ENCODE assay signal across 17 cellular contexts in the genomic region with DNA sequence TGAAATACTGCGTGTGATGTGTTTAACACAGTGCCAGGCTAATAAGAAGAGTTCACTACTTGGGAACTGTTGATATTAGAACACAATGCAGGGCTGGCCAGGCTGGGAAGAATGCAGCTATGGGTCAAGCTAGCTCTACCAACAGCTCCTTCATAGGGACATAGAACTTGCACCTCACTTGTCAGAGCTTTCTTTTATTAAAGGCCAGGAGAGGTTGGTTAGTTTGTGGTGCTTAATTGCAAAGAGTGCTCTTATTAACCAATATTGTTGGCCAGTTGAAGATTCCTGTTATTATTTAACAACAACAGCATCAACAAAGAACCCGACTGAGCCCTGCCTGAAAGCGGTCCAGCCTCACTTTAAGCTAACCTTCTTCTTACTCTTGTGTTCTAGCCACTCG. TPM values are rescaled to one million over a fixed set of nuclear protein-coding genes. Genes with fewer than 3 reads are reported as not detected.
A peak's percentile ranks its signal among the peaks of the same experiment; 100 is the strongest.
DNase-seq lines count a peak whose midpoint lies in the region; ATAC-seq, FAIRE-seq and TF ChIP-seq lines count a peak whose summit lies in the region.
"Had no signal": no experiment of that assay in that cellular context is flagged by ENCODE, and none has a peak within 500 bp of the region (broad histone marks: within the 10 kb centered on the region; RNA-seq: fewer than 3 reads in every experiment).

No MANE protein-coding gene starts in this region.

- WGBS in HepG2 (ENCODE audit: low lambda C conversion rate), result 51% methylated on average over 4 of the region's 4 CpGs
- 68% methylated on average over 4 of the region's 4 CpGs for WGBS in right lobe of liver (ENCODE audit: insufficient coverage, low coverage, low lambda C conversion rate, missing lambda C conversion rate)
- WGBS in hepatocyte (ENCODE audit: low lambda C conversion rate, missing lambda C conversion rate), result 52% methylated on average over 4 of the region's 4 CpGs

- no peaks in the 10 kb centered on the region for H3K27me3 ChIP-seq in HepG2 (ENCODE audit: control insufficient read depth in 1 of 2, insufficient read depth in 2 of 2, low read length in 2 of 2)
- no peaks in the 10 kb centered on the region for H3K27me3 ChIP-seq in right lobe of liver
- no peaks in the 10 kb centered on the region for H3K27me3 ChIP-seq in hepatocyte
- H3K27me3 ChIP-seq: BLaER1 treated with 17β-estradiol and CSF1 and Interleukin-3, amounts not matched to agents 10 nM and 100 nM had no signal

- TF ChIP-seq RAD21 in HepG2 (CRISPR knock-in tag; IDR thresholded peaks at IDR 0.05), result no peak

- H3K79me2 ChIP-seq in HepG2 (ENCODE audit: insufficient read depth, low read length), result no peaks in the 10 kb centered on the region
- no peaks in the 10 kb centered on the region for H3K79me2 ChIP-seq in hepatocyte

- no peak overlapping the region for H3K9ac ChIP-seq in HepG2 (ENCODE audit: insufficient read depth, low read depth, low read length)
- H3K9ac ChIP-seq: BLaER1 treated with 17β-estradiol and CSF1 and Interleukin-3, amounts not matched to agents 10 nM and 100 nM had no signal

- H3K4me3 ChIP-seq in HepG2 (replicated peaks in 1 of 3; ENCODE audit: insufficient read depth in 1 of 3, low read depth in 2 of 3, low read length in 3 of 3) (no peak overlapping the region), right lobe of liver (no peak overlapping the region), hepatocyte (no peak overlapping the region)
- H3K4me3 ChIP-seq: BLaER1 treated with 17β-estradiol and CSF1 and Interleukin-3, amounts not matched to agents 10 nM and 100 nM; GM12878; HAP-1; K562 had no signal

- TF ChIP-seq EP300 in HepG2 (IDR thresholded peaks at IDR 0.05; ENCODE audit: low read depth in 2 of 2, low read length in 2 of 2) (no peak), HepG2 (CRISPR knock-in tag; IDR thresholded peaks at IDR 0.05; ENCODE audit: borderline replicate concordance) (no peak)

- H3K4me2 ChIP-seq in HepG2 (ENCODE audit: low read depth, low read length), result no peak overlapping the region
- H3K4me2 ChIP-seq in hepatocyte, result no peak overlapping the region
- H3K4me2 ChIP-seq: BLaER1 treated with 17β-estradiol and CSF1 and Interleukin-3, amounts not matched to agents 10 nM and 100 nM had no signal

- CTCF ChIA-PET in HepG2 (lab: Yijun Ruan, JAX; ENCODE audit: low intra/inter-chr PET ratio, low total read pairs), result no interaction called here

- H3K9me3 ChIP-seq in HepG2 (ENCODE audit: low read length), result no peaks in the 10 kb centered on the region
- H3K9me3 ChIP-seq in right lobe of liver, result no peaks in the 10 kb centered on the region
- H3K9me3 ChIP-seq in hepatocyte (ENCODE audit: low read depth), result no peaks in the 10 kb centered on the region
- H3K9me3 ChIP-seq: BLaER1 treated with 17β-estradiol and CSF1 and Interleukin-3, amounts not matched to agents 10 nM and 100 nM; HAP-1 had no signal

- TF ChIP-seq CTCF in HepG2 (CRISPR knock-in tag; IDR thresholded peaks at IDR 0.05) (no peak), right lobe of liver (IDR thresholded peaks at IDR 0.05) (no peak), hepatocyte (IDR thresholded peaks at IDR 0.05; ENCODE audit: poor library complexity) (no peak)

- no peak overlapping the region for H2AFZ ChIP-seq in HepG2 (ENCODE audit: low read length)
- H2AFZ ChIP-seq in hepatocyte, result no peak overlapping the region

- peak; percentile 44; the same call in 2 of the 3 replicates for ATAC-seq in HepG2
- ATAC-seq in right lobe of liver, result no peak
- ATAC-seq: GM12878, K562 had no signal

- H3K27ac ChIP-seq in HepG2 (ENCODE audit: extremely low read length, insufficient read depth, low read length) (no peak overlapping the region), right lobe of liver (no peak overlapping the region), hepatocyte (no peak overlapping the region)
- H3K27ac ChIP-seq: BLaER1 treated with 17β-estradiol and CSF1 and Interleukin-3, amounts not matched to agents 10 nM and 100 nM had no signal

- in situ Hi-C loops in HepG2 (cut with HindIII; ENCODE audit: extremely low pct_ligation_motif_present, low pct_unique_long_range_greater_than_20kb), result no loop called here

- H4K20me1 ChIP-seq in HepG2 (ENCODE audit: insufficient read depth, low read length), result no peaks in the 10 kb centered on the region
- H4K20me1 ChIP-seq in hepatocyte (ENCODE audit: insufficient read depth, poor library complexity, severe bottlenecking), result no peaks in the 10 kb centered on the region
- H4K20me1 ChIP-seq: BLaER1 treated with 17β-estradiol and CSF1 and Interleukin-3, amounts not matched to agents 10 nM and 100 nM had no signal

- no peaks in the 10 kb centered on the region for H3K9me2 ChIP-seq in hepatocyte (replicated peaks; ENCODE audit: insufficient read depth)

- intact Hi-C loops in HepG2 (cut with micrococcal nuclease; ENCODE audit: unreplicated experiment) (no loop called here), right lobe of liver (cut with DNase I) (loop anchor here in 1 of 2 donors (5.0 kb wide), 1 partner anchor 73 kb away; no protein-coding TSS in a partner anchor)

- POLR2A ChIA-PET in HepG2 (lab: Yijun Ruan, JAX), result no interaction called here

- H3K4me1 ChIP-seq in HepG2 (ENCODE audit: insufficient read depth, low read length) (peaks cover 14% of the 10 kb centered on the region), right lobe of liver (peaks cover 0 to 15% (median 2%) of the 10 kb centered on the region in 4 donors), hepatocyte (ENCODE audit: insufficient read depth) (peaks cover 4% of the 10 kb centered on the region)
- H3K4me1 ChIP-seq: BLaER1 treated with 17β-estradiol and CSF1 and Interleukin-3, amounts not matched to agents 10 nM and 100 nM; HAP-1 had no signal

- no TSS peak for BruUV-seq in HepG2 (replicated peaks; lab: Mats Ljungman, UMichigan)

- DNase-seq in HepG2 (ENCODE audit: low spot score), result no peak
- no peak for DNase-seq in right lobe of liver
- DNase-seq in hepatocyte (ENCODE audit: low spot score), result peak; percentile 2
- DNase-seq in renal cortical epithelial cell (ENCODE audit: low read depth), result peak; percentile 60
- DNase-seq in mesenteric fat pad (ENCODE audit: low spot score), result no peak
- no peak for DNase-seq in activated naive CD4-positive, alpha-beta T cell (lab: John Stamatoyannopoulos, UW)
- no peak for DNase-seq in NOMO-1 (lab: John Stamatoyannopoulos, UW; ENCODE audit: unreplicated experiment in 2 of 2)
- DNase-seq: ACHN; CD4-positive, alpha-beta T cell; DMS79 had no signal

- H3K36me3 ChIP-seq in HepG2 (replicated peaks in 1 of 2; ENCODE audit: control insufficient read depth in 1 of 2, insufficient read depth in 2 of 2, low read length in 2 of 2) (no peaks in the 10 kb centered on the region), right lobe of liver (no peaks in the 10 kb centered on the region), hepatocyte (replicated peaks; ENCODE audit: insufficient read depth, low read depth) (no peaks in the 10 kb centered on the region)
- H3K36me3 ChIP-seq: BLaER1 treated with 17β-estradiol and CSF1 and Interleukin-3, amounts not matched to agents 10 nM and 100 nM; HAP-1 had no signal

- TF ChIP-seq POLR2A in HepG2 (IDR thresholded peaks at IDR 0.05; ENCODE audit: insufficient read depth in 1 of 2, low read depth in 2 of 2, low read length in 2 of 2) (no peak), right lobe of liver (IDR thresholded peaks at IDR 0.05) (no peak)

- FAIRE-seq in HepG2 (lab: Jason Lieb, UNC), result peak; percentile 4
- FAIRE-seq: GM12878, GM18507, H1, K562 had no signal

TF ChIP-seq in HepG2, 621 proteins besides CTCF, POLR2A, EP300 and RAD21 (continues in another document):
- TF ChIP-seq YY1 (IDR thresholded peaks at IDR 0.05; ENCODE audit: insufficient read depth, insufficient replicate concordance, low read depth, low read length), result no peak
- no peak for TF ChIP-seq TBX2 (CRISPR knock-in tag; IDR thresholded peaks at IDR 0.05; ENCODE audit: borderline replicate concordance)
- no peak for TF ChIP-seq DPF2 (CRISPR knock-in tag; IDR thresholded peaks at IDR 0.05; ENCODE audit: borderline replicate concordance, low read depth)
- no peak for TF ChIP-seq PAF1 (CRISPR knock-in tag; IDR thresholded peaks at IDR 0.05)
- no peak for TF ChIP-seq STAT5B (CRISPR knock-in tag; IDR thresholded peaks at IDR 0.05)
- TF ChIP-seq SIN3B (IDR thresholded peaks at IDR 0.05; ENCODE audit: low read length), result no peak
- no peak for TF ChIP-seq RARG (CRISPR knock-in tag; IDR thresholded peaks at IDR 0.05; ENCODE audit: low read depth)
- TF ChIP-seq NCOA2 (CRISPR knock-in tag; IDR thresholded peaks at IDR 0.05), result no peak
- no peak for TF ChIP-seq ZBTB1 (CRISPR knock-in tag; IDR thresholded peaks at IDR 0.05; ENCODE audit: borderline replicate concordance)

RNA-seq across cellular contexts. Expression of a gene that starts 43.5 kb away (rescaled TPM):
- not detected in 2 replicates for total RNA-seq in HepG2 (2016; rRNA removed; fragmentation: Illumina TruSeq; extraction: Trizol)
- not detected in 2 replicates for total RNA-seq in HepG2 (2016; cell fraction: cytosol; rRNA removed; fragmentation: Illumina TruSeq; extraction: Trizol; ENCODE audit: low read depth)
- not detected in 2 replicates for total RNA-seq in HepG2 (2016; cell fraction: insoluble cytoplasmic fraction; rRNA removed; fragmentation: Illumina TruSeq; extraction: Trizol)
- not detected in 2 replicates for total RNA-seq in HepG2 (2016; cell fraction: membrane; rRNA removed; fragmentation: Illumina TruSeq; extraction: Trizol)
- not detected in 2 replicates for total RNA-seq in HepG2 (2016; cell fraction: nucleus; rRNA removed; fragmentation: Illumina TruSeq; extraction: Trizol)
- 0.04 TPM in 1 of 2 replicates, not detected in the other for polyA plus RNA-seq in HepG2 (2011; rRNA removed)
- not detected in 2 replicates for polyA plus RNA-seq in HepG2 (2011; cell fraction: cytosol; rRNA removed)
- not detected in 2 replicates for polyA plus RNA-seq in HepG2 (2011; cell fraction: nucleus; rRNA removed)
- polyA plus RNA-seq in HepG2 (2012), result not detected in 2 replicates
- polyA plus RNA-seq in HepG2 (2016; cell fraction: cytosol; fragmentation: Illumina TruSeq; extraction: Trizol; ENCODE audit: low read depth), result not detected in 2 replicates
- not detected in 2 replicates for polyA plus RNA-seq in HepG2 (2016; cell fraction: insoluble cytoplasmic fraction; fragmentation: Illumina TruSeq; extraction: Trizol; ENCODE audit: low read depth)
- polyA plus RNA-seq in HepG2 (2016; cell fraction: membrane; fragmentation: Illumina TruSeq; extraction: Trizol; ENCODE audit: low read depth), result not detected in 2 replicates
- polyA plus RNA-seq in HepG2 (2016; cell fraction: nucleus; fragmentation: Illumina TruSeq; extraction: Trizol; ENCODE audit: insufficient read depth, low read depth), result not detected in 2 replicates
- polyA minus RNA-seq in HepG2 (2011; rRNA and poly(A)+ RNA removed; ENCODE audit: low replicate concordance), result 1.1 TPM in 1 of 2 replicates, not detected in the other
- polyA minus RNA-seq in HepG2 (2011; cell fraction: cytosol; rRNA and poly(A)+ RNA removed), result not detected in 2 replicates
- polyA minus RNA-seq in HepG2 (2011; cell fraction: nucleus; rRNA and poly(A)+ RNA removed), result not detected in 2 replicates
- under 1 TPM in 1 of 6 experiments, not detected in 5; 0.11 TPM for total RNA-seq in right lobe of liver
- 0.10 and 0.28 TPM in 2 replicates for total RNA-seq in hepatocyte
- polyA plus RNA-seq in hepatocyte, result 0.83 and 1.2 TPM in 2 replicates
- total RNA-seq in renal cortical epithelial cell, result not detected in 2 replicates
- total RNA-seq in mesenteric fat pad, result 1.3 TPM
- total RNA-seq: CD4-positive, alpha-beta T cell; G401; GM12878; H1 had no signal
- polyA plus RNA-seq: H1 had no signal

Comparison
In these comparisons a context has a peak if more than half of its experiments do, and no peak if none do; other contexts are left out.
1. DNase-seq: peak in hepatocyte (single experiment) and renal cortical epithelial cell (single experiment); none in HepG2 (single experiment), right lobe of liver (0 of 3), mesenteric fat pad (single experiment), activated naive CD4-positive, alpha-beta T cell (0 of 4) and NOMO-1 (0 of 2).